In genomic region chr3:141231923-141232861, GRCh38 we compare ENCODE assay signal across 8 cellular contexts. TPM values are rescaled to one million over a fixed set of nuclear protein-coding genes. Genes with fewer than 3 reads are reported as not detected.
DNase-seq lines count a peak whose midpoint lies in the region; TF ChIP-seq lines count a peak whose summit lies in the region.

No MANE protein-coding gene starts in this region.

- H3K27ac Mint-ChIP-seq in brain: peak overlapping the region; percentile 48 to 94 (median 91)

- H3K79me2 ChIP-seq in PC-9 (ENCODE audit: low read depth): peaks cover 21% of the 10 kb centered on the region
- H3K79me2 ChIP-seq in smooth muscle cell (ENCODE audit: low read depth): no peaks in the 10 kb centered on the region

- intact Hi-C loops in PC-9 (cut with micrococcal nuclease; ENCODE audit: unreplicated experiment): loop anchor here (1.0 to 5.0 kb wide), 4 partner anchors 43 to 220 kb away; partner anchors contain the start of gene ZBTB38

- H4K20me1 ChIP-seq in PC-9 (ENCODE audit: insufficient read depth) (0 out of 2 replicates have a peak, but pooled peaks cover 4% of the 10 kb centered on the region), smooth muscle cell (ENCODE audit: low read depth) (no peaks in the 10 kb centered on the region)

- H3K4me1 ChIP-seq in HAP-1 (peaks cover 33% of the 10 kb centered on the region), PC-9 (replicated peaks; ENCODE audit: insufficient read depth) (peaks cover 13% of the 10 kb centered on the region), smooth muscle cell (ENCODE audit: low read depth) (peaks cover 12% of the 10 kb centered on the region)

- H3K4me3 ChIP-seq in HAP-1: peak overlapping the region; percentile 74
- peak overlapping the region; percentile 88 for H3K4me3 ChIP-seq in PC-9
- peak overlapping the region; percentile 70 for H3K4me3 ChIP-seq in smooth muscle cell

- CTCF ChIA-PET in PC-9 (lab: Charles Lee): interaction anchor here (0.6 to 1.7 kb wide), 18 partner anchors 14 to 1880 kb away, joined by 3 to 23 read pairs (median 4); no protein-coding TSS in a partner anchor

- H3F3A ChIP-seq in PC-9 (ENCODE audit: insufficient read depth, low read depth) (no peaks in the 10 kb centered on the region), smooth muscle cell (ENCODE audit: low read depth) (no peaks in the 10 kb centered on the region)

- TF ChIP-seq CTCF in PC-9 (conservative IDR thresholded peaks at IDR 0.05): no peak
- TF ChIP-seq CTCF in brain (conservative IDR thresholded peaks at IDR 0.05): no peak
- no peak for TF ChIP-seq CTCF in smooth muscle cell (IDR thresholded peaks at IDR 0.05; ENCODE audit: borderline replicate concordance, insufficient read depth, poor library complexity, severe bottlenecking)

- H3K4me1 Mint-ChIP-seq in brain: peaks cover 75% of the 10 kb centered on the region

- BruUV-seq in PC-9 (replicated peaks; lab: Mats Ljungman, UMichigan): TSS peak; percentile 30

- peak; percentile 17 for DNase-seq in DMS79 (lab: John Stamatoyannopoulos, UW)
- peak in 1 of 2 experiments; percentile 48 for DNase-seq in HAP-1 (ENCODE audit: low spot score in 2 of 2)
- DNase-seq in PC-9: peak; percentile 49 to 61
- DNase-seq in iPS-NIHi7 (ENCODE audit: extremely low spot score): peak; percentile 49
- no peak for DNase-seq in smooth muscle cell (lab: John Stamatoyannopoulos, UW; ENCODE audit: unreplicated experiment)
- DNase-seq in NCI-H510A treated with DMSO at 0.1 percent for 48 hours (lab: John Stamatoyannopoulos, UW): no peak
- DNase-seq in NCI-H446 treated with DMSO at 0.1 percent for 48 hours (lab: John Stamatoyannopoulos, UW): no peak

- peaks cover 0 to 2% (median 0%) of the 10 kb centered on the region in 5 experiments for H3K9me3 Mint-ChIP-seq in brain

- H3K27me3 Mint-ChIP-seq in brain: no peaks in the 10 kb centered on the region

- peaks cover 7% of the 10 kb centered on the region for H3K36me3 ChIP-seq in HAP-1 (replicated peaks)
- H3K36me3 ChIP-seq in PC-9 (ENCODE audit: low read depth): no peaks in the 10 kb centered on the region
- no peaks in the 10 kb centered on the region for H3K36me3 ChIP-seq in smooth muscle cell (ENCODE audit: low read depth)

- H2AFZ ChIP-seq in PC-9 (peak overlapping the region; percentile 75), smooth muscle cell (ENCODE audit: low read depth) (peak overlapping the region; percentile 82)

- in situ Hi-C loops in HAP-1 (cut with MboI; ENCODE audit: low sequenced_read_pairs): no loop called here

- H3K9me3 ChIP-seq in HAP-1 (no peaks in the 10 kb centered on the region), PC-9 (ENCODE audit: insufficient read depth, low read depth) (no peaks in the 10 kb centered on the region), smooth muscle cell (replicated peaks; ENCODE audit: low read depth) (no peaks in the 10 kb centered on the region)

- 10% methylated on average over 24 of the region's 77 CpGs for WGBS in smooth muscle cell (ENCODE audit: low lambda C conversion rate)

- H3K27ac ChIP-seq in PC-9 (peak overlapping the region; percentile 41), smooth muscle cell (ENCODE audit: low read depth) (no peak overlapping the region)

- H3K9ac ChIP-seq in smooth muscle cell (ENCODE audit: low read depth): no peak overlapping the region

- H3K27me3 ChIP-seq in HAP-1 (ENCODE audit: low read depth) (no peaks in the 10 kb centered on the region), PC-9 (ENCODE audit: insufficient read depth, low read depth) (no peaks in the 10 kb centered on the region), smooth muscle cell (ENCODE audit: low read depth) (peaks cover 11% of the 10 kb centered on the region)

- H3K36me3 Mint-ChIP-seq in brain: peaks cover 18% of the 10 kb centered on the region

- no peaks in the 10 kb centered on the region for H3K9me2 ChIP-seq in PC-9 (ENCODE audit: insufficient read depth)

- peak overlapping the region; percentile 88 for H3K4me2 ChIP-seq in PC-9
- H3K4me2 ChIP-seq in smooth muscle cell: peak overlapping the region; percentile 96

- POLR2A ChIA-PET in PC-9 (lab: Charles Lee; ENCODE audit: unreplicated experiment): interaction anchor here (0.6 to 0.9 kb wide), 7 partner anchors 15 to 1769 kb away, joined by 3 to 16 read pairs (median 3); partner anchors contain the start of gene U2SURP

- peak overlapping the region; percentile 88 to 95 (median 91) for H3K4me3 Mint-ChIP-seq in brain

RNA-seq across cellular contexts. Expression of gene PXYLP1, which starts 0.6 kb away (rescaled TPM):
- total RNA-seq in PC-9 (2021): 7.8 and 11.1 TPM in 2 replicates
- polyA plus RNA-seq in brain (ENCODE audit: insufficient read depth, low read depth, low replicate concordance): 21.3 TPM
- total RNA-seq in smooth muscle cell: 4.5 and 5.6 TPM in 2 replicates
- polyA plus RNA-seq in smooth muscle cell: 3.3 and 3.9 TPM in 2 replicates

Comparison
In these comparisons a context has a peak if more than half of its experiments do, and no peak if none do; other contexts are left out.
1. DNase-seq: peak in DMS79 (single experiment), PC-9 (2 of 2) and iPS-NIHi7 (single experiment); none in smooth muscle cell (single experiment), NCI-H510A treated with DMSO at 0.1 percent for 48 hours (single experiment) and NCI-H446 treated with DMSO at 0.1 percent for 48 hours (single experiment).
2. Peak in every context shown above with its lines, with median percentiles within 50 percentile points of each other: H3K4me3 ChIP-seq.